In the genomic region with DNA sequence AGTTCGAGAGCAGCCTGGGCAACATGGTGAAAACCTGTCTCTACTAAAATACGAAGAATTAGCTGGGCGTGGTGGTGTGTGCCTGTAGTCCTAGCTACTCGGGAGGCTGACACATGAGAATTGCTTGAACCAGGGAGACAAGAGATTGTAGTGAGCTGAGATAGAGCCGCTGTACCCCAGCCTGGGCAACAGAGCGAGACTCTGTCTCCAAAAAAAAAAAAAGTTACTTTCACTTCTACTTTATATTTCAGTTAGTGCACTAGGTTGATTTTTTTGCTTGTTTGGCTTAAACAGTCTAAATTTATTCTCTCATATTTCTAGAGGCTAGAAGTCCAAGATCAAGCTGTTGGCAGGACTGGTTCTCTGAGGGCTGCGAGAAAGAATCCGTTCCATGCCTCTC, we compare ENCODE assay signal across 16 cellular contexts. TPM values are rescaled to one million over a fixed set of nuclear protein-coding genes. Genes with fewer than 3 reads are reported as not detected.
"Had no signal": no experiment of that assay in that cellular context is flagged by ENCODE, and none has a peak within 500 bp of the region (broad histone marks: within the 10 kb centered on the region; RNA-seq: fewer than 3 reads in every experiment).

No MANE protein-coding gene starts in this region.

- H3K4me1 ChIP-seq: gastrocnemius medialis, parathyroid adenoma had no signal

- H3K27ac Mint-ChIP-seq: activated CD4-positive, alpha-beta T cell treated with anti-CD3 and anti-CD28 coated beads, Interleukin-2, amount 10 ng/mL, durations not matched to agents 24 days and 14 days; brain had no signal

- H3K9ac ChIP-seq: parathyroid adenoma had no signal

- H3K36me3 ChIP-seq: gastrocnemius medialis had no signal

- H3K4me1 Mint-ChIP-seq: brain had no signal

- H3K27ac ChIP-seq: gastrocnemius medialis, parathyroid adenoma, tibial nerve had no signal

- H3K27me3 Mint-ChIP-seq: activated CD4-positive, alpha-beta T cell treated with anti-CD3 and anti-CD28 coated beads, Interleukin-2, amount 10 ng/mL, durations not matched to agents 24 days and 14 days; central memory CD8-positive, alpha-beta T cell had no signal

- H3K36me3 Mint-ChIP-seq: brain had no signal

- H3K4me3 Mint-ChIP-seq: activated CD4-positive, alpha-beta T cell treated with anti-CD3 and anti-CD28 coated beads, Interleukin-2, amount 10 ng/mL, durations not matched to agents 24 days and 14 days; brain; central memory CD8-positive, alpha-beta T cell had no signal

- DNase-seq: activated CD4-positive, alpha-beta T cell treated with anti-CD3 and anti-CD28 coated beads, Interleukin-2, amount 10 ng/mL, durations not matched to agents 24 days and 14 days; activated naive CD4-positive, alpha-beta T cell treated with anti-CD3 and anti-CD28 coated beads, Interleukin-2, amount 50 U/mL, for 16 hours; amniotic stem cell; cortex of kidney; effector CD8-positive, alpha-beta T cell; gastrocnemius medialis; hippocampal formation; kidney glomerular epithelial cell; midbrain; retina; stimulated activated CD4-positive, alpha-beta T cell treated with anti-CD3 and anti-CD28 coated beads, Interleukin-15, amount 100 ng/mL, for 24 hours; stimulated activated CD4-positive, alpha-beta T cell treated with anti-CD3 and anti-CD28 coated beads, Interleukin-4, amount 100 ng/mL, for 4 hours had no signal

- ATAC-seq: gastrocnemius medialis had no signal

- H3K9me3 Mint-ChIP-seq: activated CD4-positive, alpha-beta T cell treated with anti-CD3 and anti-CD28 coated beads, Interleukin-2, amount 10 ng/mL, durations not matched to agents 24 days and 14 days; brain; central memory CD8-positive, alpha-beta T cell had no signal

- H3K4me3 ChIP-seq: gastrocnemius medialis, tibial nerve had no signal

- H3K27me3 ChIP-seq: gastrocnemius medialis, tibial nerve had no signal

- H3K9me3 ChIP-seq: gastrocnemius medialis, tibial nerve had no signal

RNA-seq across cellular contexts. Expression of gene ADGRG5, which starts 19.5 kb away (rescaled TPM):
- total RNA-seq: gastrocnemius medialis had no signal
